In genomic region chr16:4537376-4538066, GRCh38 we compare ENCODE assay signal across 1 cellular context.
TF ChIP-seq lines count a peak whose summit lies in the region.

No MANE protein-coding gene starts in this region.

TF ChIP-seq in K562, 482 proteins besides CTCF, POLR2A, EP300 and RAD21:
- no peak for TF ChIP-seq KLF16 (IDR thresholded peaks at IDR 0.05)
- peak; percentile 39; the same call in 1 of the 2 replicates for TF ChIP-seq ZBTB33 (CRISPR knock-in tag; IDR thresholded peaks at IDR 0.05)
